In the genomic region with DNA sequence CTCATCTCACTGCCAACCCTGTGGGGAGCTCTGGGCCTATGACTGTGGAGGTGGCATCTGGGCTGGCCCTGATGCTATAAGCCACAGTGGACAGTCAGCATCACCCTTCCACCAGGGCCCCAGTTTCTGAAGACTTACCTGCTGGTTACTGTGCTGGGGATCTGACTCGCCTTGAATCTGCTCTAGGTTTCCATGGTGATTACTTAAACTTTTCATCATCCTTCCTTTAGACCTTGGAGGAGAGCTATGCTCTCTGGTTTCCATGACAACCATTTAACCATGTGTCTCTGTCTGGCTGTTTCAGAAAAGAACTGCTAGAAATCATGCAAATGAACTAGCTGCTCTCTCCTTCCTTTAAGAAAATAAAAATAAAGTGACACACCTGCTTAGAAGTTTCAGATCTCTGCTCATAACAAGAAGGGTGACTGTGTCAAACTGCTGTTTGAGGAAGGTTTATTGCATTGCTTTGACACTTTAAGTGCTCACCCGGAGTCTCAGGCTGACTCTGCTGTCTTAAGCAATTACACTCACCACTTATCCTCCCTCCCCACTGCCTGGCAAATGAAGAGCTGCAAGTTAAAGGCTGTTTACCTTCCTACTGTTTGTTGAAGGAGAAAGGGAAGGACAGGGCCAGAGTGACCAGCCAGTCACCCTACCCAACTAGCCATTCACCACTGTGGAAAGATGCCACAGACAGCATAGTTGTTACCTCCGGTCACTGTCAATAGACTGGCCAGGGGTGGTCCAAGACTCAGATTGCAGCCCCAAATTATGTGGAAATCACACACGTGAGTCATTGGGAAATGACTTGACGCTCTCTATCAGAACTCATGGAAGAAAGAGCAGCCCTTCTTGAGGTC, we compare ENCODE assay signal across 9 cellular contexts.
DNase-seq lines count a peak whose midpoint lies in the region; ATAC-seq, FAIRE-seq and TF ChIP-seq lines count a peak whose summit lies in the region.
"Had no signal": no experiment of that assay in that cellular context is flagged by ENCODE, and none has a peak within 500 bp of the region (broad histone marks: within the 10 kb centered on the region; RNA-seq: fewer than 3 reads in every experiment).

No MANE protein-coding gene starts in this region.

- peak in 2 of 3 donors; percentile 9 to 88 for DNase-seq in CD4-positive, CD25-positive, alpha-beta regulatory T cell
- DNase-seq in GM19239 (ENCODE audit: insufficient read length, low spot score) (peak; percentile 73), osteocyte (ENCODE audit: extremely low spot score, unreplicated experiment) (no peak), transverse colon (no peak), HCEC 1CT (no peak), SHP77 treated with DMSO at 0.1 percent for 48 hours (lab: John Stamatoyannopoulos, UW) (no peak)
- DNase-seq in activated naive CD8-positive, alpha-beta T cell treated with anti-CD3 and anti-CD28 coated beads for 36 hours, result peak; percentile 43

- H3K36me3 Mint-ChIP-seq in CD4-positive, CD25-positive, alpha-beta regulatory T cell, result no peaks in the 10 kb centered on the region
- no peaks in the 10 kb centered on the region for H3K36me3 Mint-ChIP-seq in activated naive CD8-positive, alpha-beta T cell treated with anti-CD3 and anti-CD28 coated beads for 36 hours
- H3K36me3 Mint-ChIP-seq in osteocyte (ENCODE audit: unreplicated experiment), result no peaks in the 10 kb centered on the region

- peak; percentile 59 to 69 for ATAC-seq in CD4-positive, CD25-positive, alpha-beta regulatory T cell (ENCODE audit: low read depth in 2 of 2)
- ATAC-seq in HG03135 (IDR thresholded peaks at IDR 0.05; ENCODE audit: unreplicated experiment), result peak; percentile 95
- ATAC-seq: HCT116 had no signal

- no peak for TF ChIP-seq EP300 in transverse colon (IDR thresholded peaks at IDR 0.05; ENCODE audit: low read depth)

- peaks cover 6 to 12% (median 9%) of the 10 kb centered on the region in 4 donors for H3K4me1 Mint-ChIP-seq in CD4-positive, CD25-positive, alpha-beta regulatory T cell
- peaks cover 18% of the 10 kb centered on the region for H3K4me1 Mint-ChIP-seq in activated naive CD8-positive, alpha-beta T cell treated with anti-CD3 and anti-CD28 coated beads for 36 hours
- H3K4me1 Mint-ChIP-seq in osteocyte (ENCODE audit: unreplicated experiment), result peaks cover 3% of the 10 kb centered on the region

- no peaks in the 10 kb centered on the region for H3K36me3 ChIP-seq in CD4-positive, CD25-positive, alpha-beta regulatory T cell (ENCODE audit: control insufficient read depth, insufficient read depth, low read length)
- no peaks in the 10 kb centered on the region for H3K36me3 ChIP-seq in transverse colon

- intact Hi-C loops in transverse colon (cut with DNase I; ENCODE audit: low total_unique reads), result no loop called here

- no peak overlapping the region for H3K4me3 Mint-ChIP-seq in CD4-positive, CD25-positive, alpha-beta regulatory T cell
- no peak overlapping the region for H3K4me3 Mint-ChIP-seq in activated naive CD8-positive, alpha-beta T cell treated with anti-CD3 and anti-CD28 coated beads for 36 hours
- no peak overlapping the region for H3K4me3 Mint-ChIP-seq in osteocyte (ENCODE audit: unreplicated experiment)

- no peak overlapping the region for H3K27ac ChIP-seq in CD4-positive, CD25-positive, alpha-beta regulatory T cell (ENCODE audit: insufficient read depth, low read length, poor library complexity, severe bottlenecking)
- H3K27ac ChIP-seq in transverse colon, result peak overlapping the region in 2 of 4 donors; percentile 0 to 69

- no peaks in the 10 kb centered on the region for H3K9me3 ChIP-seq in CD4-positive, CD25-positive, alpha-beta regulatory T cell (ENCODE audit: control insufficient read depth in 2 of 2, low read length in 2 of 2)
- H3K9me3 ChIP-seq in transverse colon, result no peaks in the 10 kb centered on the region

- peaks cover 0 to 1% (median 0%) of the 10 kb centered on the region in 7 donors for H3K9me3 Mint-ChIP-seq in CD4-positive, CD25-positive, alpha-beta regulatory T cell
- no peaks in the 10 kb centered on the region for H3K9me3 Mint-ChIP-seq in activated naive CD8-positive, alpha-beta T cell treated with anti-CD3 and anti-CD28 coated beads for 36 hours
- H3K9me3 Mint-ChIP-seq in osteocyte (ENCODE audit: unreplicated experiment), result no peaks in the 10 kb centered on the region

- peak; percentile 97 for FAIRE-seq in GM19239 (lab: Jason Lieb, UNC)

- 48% methylated on average over 5 of the region's 5 CpGs; no CpG with 5 or more reads in 1 of the 2 donors for WGBS in transverse colon (ENCODE audit: low coverage in 1 of 2), 2 donors

- TF ChIP-seq POLR2A in transverse colon (IDR thresholded peaks at IDR 0.05), result no peak

- in situ Hi-C loops in transverse colon (cut with MboI; ENCODE audit: low pct_ligation_motif_present in 1 of 4, low pct_unique_long_range_greater_than_20kb in 1 of 4, low sequenced_read_pairs in 3 of 4), result no loop called here

- no peak overlapping the region for H3K4me3 ChIP-seq in CD4-positive, CD25-positive, alpha-beta regulatory T cell (ENCODE audit: low read depth, low read length)
- no peak overlapping the region for H3K4me3 ChIP-seq in transverse colon

- no peaks in the 10 kb centered on the region for H3K27me3 ChIP-seq in CD4-positive, CD25-positive, alpha-beta regulatory T cell (ENCODE audit: control insufficient read depth, insufficient read depth, low read length)
- H3K27me3 ChIP-seq in transverse colon, result no peaks in the 10 kb centered on the region

- peak overlapping the region in 2 of 3 donors; percentile 21 to 57 for H3K27ac Mint-ChIP-seq in CD4-positive, CD25-positive, alpha-beta regulatory T cell
- H3K27ac Mint-ChIP-seq in activated naive CD8-positive, alpha-beta T cell treated with anti-CD3 and anti-CD28 coated beads for 36 hours, result no peak overlapping the region
- peak overlapping the region; percentile 48 for H3K27ac Mint-ChIP-seq in osteocyte (ENCODE audit: unreplicated experiment)

- no peaks in the 10 kb centered on the region for H3K4me1 ChIP-seq in CD4-positive, CD25-positive, alpha-beta regulatory T cell (ENCODE audit: control insufficient read depth, insufficient read depth, low read length, poor library complexity, severe bottlenecking)
- H3K4me1 ChIP-seq in transverse colon, result no peaks in the 10 kb centered on the region

- TF ChIP-seq CTCF in osteocyte (IDR thresholded peaks at IDR 0.05) (no peak), transverse colon (IDR thresholded peaks at IDR 0.05) (no peak)

- peaks cover 4% of the 10 kb centered on the region for H3K27me3 Mint-ChIP-seq in CD4-positive, CD25-positive, alpha-beta regulatory T cell
- H3K27me3 Mint-ChIP-seq in activated naive CD8-positive, alpha-beta T cell treated with anti-CD3 and anti-CD28 coated beads for 36 hours, result peaks cover 12% of the 10 kb centered on the region
- H3K27me3 Mint-ChIP-seq in osteocyte (ENCODE audit: unreplicated experiment), result peaks cover 18% of the 10 kb centered on the region

Comparison
In these comparisons a context has a peak if more than half of its experiments do, and no peak if none do; other contexts are left out.
1. DNase-seq: peak in CD4-positive, CD25-positive, alpha-beta regulatory T cell (2 of 3), GM19239 (single experiment) and activated naive CD8-positive, alpha-beta T cell treated with anti-CD3 and anti-CD28 coated beads for 36 hours (single experiment); none in osteocyte (single experiment), transverse colon (single experiment), HCEC 1CT (single experiment) and SHP77 treated with DMSO at 0.1 percent for 48 hours (single experiment).